9 cellular contexts compared by ENCODE assay signal in the genomic region with DNA sequence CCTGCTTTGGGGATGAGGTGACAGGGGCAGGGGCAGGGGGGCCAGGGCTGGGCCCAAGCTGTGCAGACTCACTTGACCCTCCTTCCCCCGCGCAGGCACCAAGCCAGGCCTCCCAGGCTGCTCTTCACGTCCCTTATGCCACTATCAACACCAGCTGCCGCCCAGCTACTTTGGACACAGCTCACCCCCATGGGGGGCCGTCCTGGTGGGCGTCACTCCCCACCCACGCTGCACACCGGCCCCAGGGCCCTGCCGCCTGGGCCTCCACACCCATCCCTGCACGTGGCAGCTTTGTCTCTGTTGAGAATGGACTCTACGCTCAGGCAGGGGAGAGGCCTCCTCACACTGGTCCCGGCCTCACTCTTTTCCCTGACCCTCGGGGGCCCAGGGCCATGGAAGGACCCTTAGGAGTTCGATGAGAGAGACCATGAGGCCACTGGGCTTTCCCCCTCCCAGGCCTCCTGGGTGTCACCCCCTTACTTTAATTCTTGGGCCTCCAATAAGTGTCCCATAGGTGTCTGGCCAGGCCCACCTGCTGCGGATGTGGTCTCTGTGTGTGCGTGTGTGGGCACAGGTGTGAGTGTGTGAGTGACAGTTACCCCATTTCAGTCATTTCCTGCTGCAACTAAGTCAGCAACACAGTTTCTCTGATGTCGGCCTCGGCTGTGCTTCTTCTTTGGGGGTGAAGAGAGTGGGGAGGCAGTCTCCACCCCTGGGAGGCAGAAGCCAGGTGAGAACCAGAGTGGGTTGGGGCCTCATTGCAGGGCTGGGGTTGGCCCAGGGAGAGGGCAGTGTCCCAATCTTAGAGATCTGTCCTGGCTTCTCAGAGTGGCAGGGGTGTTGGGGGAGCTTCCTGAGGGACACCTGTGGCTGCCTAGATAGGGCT. TPM values are rescaled to one million over a fixed set of nuclear protein-coding genes. Genes with fewer than 3 reads are reported as not detected.
DNase-seq lines count a peak whose midpoint lies in the region; ATAC-seq lines count a peak whose summit lies in the region.
"Had no signal": no experiment of that assay in that cellular context is flagged by ENCODE, and none has a peak within 500 bp of the region (broad histone marks: within the 10 kb centered on the region; RNA-seq: fewer than 3 reads in every experiment).

No MANE protein-coding gene starts in this region.

- POLR2A ChIA-PET in CD4-positive, alpha-beta memory T cell (lab: Charles Lee; ENCODE audit: partially characterized antibody): interaction anchor here (0.6 to 4.5 kb wide), 33 partner anchors 9 to 484 kb away, joined by 3 to 29 read pairs (median 5); partner anchors contain the start of genes AP4M1, GAL3ST4, GPC2 and LAMTOR4

- H3K27me3 Mint-ChIP-seq in CD4-positive, alpha-beta memory T cell: no peaks in the 10 kb centered on the region
- no peaks in the 10 kb centered on the region for H3K27me3 Mint-ChIP-seq in T-helper 1 cell treated with Interleukin-12 subunit alpha and Interleukin-12 subunit beta and Interleukin-4 antibody, amounts not matched to agents 30 μg/mL and 1 μg/mL, for 36 hours (ENCODE audit: low read depth)
- H3K27me3 Mint-ChIP-seq in central memory CD8-positive, alpha-beta T cell: no peaks in the 10 kb centered on the region

- no peaks in the 10 kb centered on the region for H3K9me3 ChIP-seq in CD4-positive, alpha-beta memory T cell (ENCODE audit: control insufficient read depth in 1 of 2, low read length in 2 of 2)

- peak; percentile 87 to 94 (median 88) for DNase-seq in CD4-positive, alpha-beta memory T cell
- DNase-seq in central memory CD8-positive, alpha-beta T cell (ENCODE audit: low spot score in 2 of 2): peak; percentile 59 to 81
- DNase-seq in stimulated activated CD8-positive, alpha-beta memory T cell treated with anti-CD3 and anti-CD28 coated beads, Interleukin-7, amount 100 ng/mL, for 1 hour (ENCODE audit: low read depth in 2 of 2): peak; percentile 26 to 52
- no peak for DNase-seq in GF-D8 (lab: John Stamatoyannopoulos, UW)
- DNase-seq in NOMO-1 (lab: John Stamatoyannopoulos, UW; ENCODE audit: unreplicated experiment in 2 of 2): no peak
- no peak for DNase-seq in NCI-H526 treated with DMSO at 0.1 percent for 48 hours (lab: John Stamatoyannopoulos, UW)

- peaks cover 28 to 75% (median 55%) of the 10 kb centered on the region in 4 donors for H3K4me1 Mint-ChIP-seq in CD4-positive, alpha-beta memory T cell
- peaks cover 53% of the 10 kb centered on the region for H3K4me1 Mint-ChIP-seq in T-helper 1 cell treated with Interleukin-12 subunit alpha and Interleukin-12 subunit beta and Interleukin-4 antibody, amounts not matched to agents 30 μg/mL and 1 μg/mL, for 36 hours (ENCODE audit: low read depth)
- peaks cover 67% of the 10 kb centered on the region for H3K4me1 Mint-ChIP-seq in central memory CD8-positive, alpha-beta T cell

- H3K27ac ChIP-seq in CD4-positive, alpha-beta memory T cell (ENCODE audit: low read depth, low read length): peak overlapping the region; percentile 90

- H3K27ac Mint-ChIP-seq in CD4-positive, alpha-beta memory T cell: peak overlapping the region; percentile 96 to 99 (median 99)
- peak overlapping the region; percentile 98 for H3K27ac Mint-ChIP-seq in T-helper 1 cell treated with Interleukin-12 subunit alpha and Interleukin-12 subunit beta and Interleukin-4 antibody, amounts not matched to agents 30 μg/mL and 1 μg/mL, for 36 hours
- H3K27ac Mint-ChIP-seq in central memory CD8-positive, alpha-beta T cell (ENCODE audit: low read depth): peak overlapping the region; percentile 98

- H3K4me1 ChIP-seq in CD4-positive, alpha-beta memory T cell (ENCODE audit: insufficient read depth, low read length): peaks cover 69% of the 10 kb centered on the region

- H3K9me3 Mint-ChIP-seq in CD4-positive, alpha-beta memory T cell: peaks cover 0 to 6% (median 0%) of the 10 kb centered on the region in 8 donors
- H3K9me3 Mint-ChIP-seq in T-helper 1 cell treated with Interleukin-12 subunit alpha and Interleukin-12 subunit beta and Interleukin-4 antibody, amounts not matched to agents 30 μg/mL and 1 μg/mL, for 36 hours: no peaks in the 10 kb centered on the region
- H3K9me3 Mint-ChIP-seq in central memory CD8-positive, alpha-beta T cell: no peaks in the 10 kb centered on the region

- peaks cover 4% of the 10 kb centered on the region for H3K36me3 ChIP-seq in CD4-positive, alpha-beta memory T cell (ENCODE audit: insufficient read depth, low read length)

- intact Hi-C loops in CD4-positive, alpha-beta memory T cell (cut with micrococcal nuclease): loop anchor here (1.0 to 5.0 kb wide), 5 partner anchors 51 to 304 kb away; partner anchors contain the start of genes LAMTOR4 and TRIM4

- ATAC-seq in GM21619 (IDR thresholded peaks at IDR 0.05; ENCODE audit: unreplicated experiment): peak; percentile 54
- ATAC-seq in central memory CD8-positive, alpha-beta T cell (replicated peaks; ENCODE audit: extremely low read depth, poor library complexity, severe bottlenecking): peak; percentile 63

- peaks cover 4 to 42% of the 10 kb centered on the region in 2 donors for H3K36me3 Mint-ChIP-seq in CD4-positive, alpha-beta memory T cell
- H3K36me3 Mint-ChIP-seq in T-helper 1 cell treated with Interleukin-12 subunit alpha and Interleukin-12 subunit beta and Interleukin-4 antibody, amounts not matched to agents 30 μg/mL and 1 μg/mL, for 36 hours (ENCODE audit: low read depth): peaks cover 42% of the 10 kb centered on the region
- H3K36me3 Mint-ChIP-seq in central memory CD8-positive, alpha-beta T cell (ENCODE audit: insufficient read depth): peaks cover 58% of the 10 kb centered on the region

- CTCF ChIA-PET in CD4-positive, alpha-beta memory T cell (lab: Charles Lee; ENCODE audit: partially characterized antibody): interaction anchor here (1.2 to 5.3 kb wide), 5 partner anchors 32 to 139 kb away, joined by 3 to 108 read pairs (median 7); no protein-coding TSS in a partner anchor

- peak overlapping the region; percentile 84 to 91 for H3K4me3 ChIP-seq in CD4-positive, alpha-beta memory T cell (ENCODE audit: low read length in 2 of 2)

- no peaks in the 10 kb centered on the region for H3K27me3 ChIP-seq in CD4-positive, alpha-beta memory T cell (ENCODE audit: insufficient read depth, low read length)

- H3K4me3 Mint-ChIP-seq in CD4-positive, alpha-beta memory T cell: peak overlapping the region; percentile 92 to 98 (median 96)
- peak overlapping the region; percentile 96 for H3K4me3 Mint-ChIP-seq in T-helper 1 cell treated with Interleukin-12 subunit alpha and Interleukin-12 subunit beta and Interleukin-4 antibody, amounts not matched to agents 30 μg/mL and 1 μg/mL, for 36 hours
- peak overlapping the region; percentile 95 for H3K4me3 Mint-ChIP-seq in central memory CD8-positive, alpha-beta T cell

RNA-seq across cellular contexts. Expression of gene PVRIG, which starts 1.3 kb away (rescaled TPM):
- total RNA-seq in CD4-positive, alpha-beta memory T cell: 10 to 100 TPM; 77.4 to 85.2 TPM
- polyA plus RNA-seq in CD4-positive, alpha-beta memory T cell: 10 to 100 TPM; 68.2 to 87.3 TPM
- polyA plus RNA-seq: BJ had no signal

RNA-seq across cellular contexts. Expression of gene STAG3, which starts 43.4 kb away (rescaled TPM):
- 1 to 10 TPM; 6.5 to 7.7 TPM for total RNA-seq in CD4-positive, alpha-beta memory T cell
- polyA plus RNA-seq in CD4-positive, alpha-beta memory T cell: 1 to 10 TPM; 1.6 to 3.7 TPM

RNA-seq across cellular contexts. Expression of gene GPC2, which starts 43.9 kb away (rescaled TPM):
- total RNA-seq in CD4-positive, alpha-beta memory T cell: 10 to 100 TPM; 11.8 to 12.5 TPM
- under 1 TPM in 1 of 2 donors, not detected in 1; 0.73 TPM for polyA plus RNA-seq in CD4-positive, alpha-beta memory T cell

RNA-seq across cellular contexts. Expression of gene GAL3ST4, which starts 52.7 kb away (rescaled TPM):
- total RNA-seq in CD4-positive, alpha-beta memory T cell: 1 to 10 TPM; 8.0 to 8.9 TPM
- 1 to 10 TPM; 2.3 to 5.0 TPM for polyA plus RNA-seq in CD4-positive, alpha-beta memory T cell

Comparison
In these comparisons a context has a peak if more than half of its experiments do, and no peak if none do; other contexts are left out.
1. DNase-seq: peak in CD4-positive, alpha-beta memory T cell (5 of 5), central memory CD8-positive, alpha-beta T cell (2 of 2) and stimulated activated CD8-positive, alpha-beta memory T cell treated with anti-CD3 and anti-CD28 coated beads, Interleukin-7, amount 100 ng/mL, for 1 hour (2 of 2); none in GF-D8 (single experiment), NOMO-1 (0 of 2) and NCI-H526 treated with DMSO at 0.1 percent for 48 hours (single experiment).
2. Peak in every context shown above with its lines, with median percentiles within 50 percentile points of each other: H3K27ac Mint-ChIP-seq and H3K4me3 Mint-ChIP-seq.